ENCODE assay signal across 1 cellular context in genomic region chr5:151223447-151224264, GRCh38.
TF ChIP-seq lines count a peak whose summit lies in the region.

CCDC69 (minus strand) TSS chr5:151224092; CDS start chr5:151223970, 122 bp downstream.

TF ChIP-seq in HepG2, 621 proteins besides CTCF, POLR2A, EP300 and RAD21 (continued from another document and continues in another):
- TF ChIP-seq ZNF547 (CRISPR knock-in tag; IDR thresholded peaks at IDR 0.05), result 0 out of 2 replicates have a peak, but pooled peaks have one; percentile 55
- TF ChIP-seq ZSCAN12 (CRISPR knock-in tag; IDR thresholded peaks at IDR 0.05), result peak; percentile 79; the same call in 1 of the 2 replicates
- TF ChIP-seq MAFK (conservative IDR thresholded peaks at IDR 0.05 in 1 of 2, IDR thresholded peaks at IDR 0.05 in 1 of 2; ENCODE audit: low read length in 2 of 2), result peak in 1 of 2 experiments; percentile 35; a peak in 1 of 4 replicates
- TF ChIP-seq ZNF563 (CRISPR knock-in tag; IDR thresholded peaks at IDR 0.05), result 0 out of 2 replicates have a peak, but pooled peaks have one; percentile 44
- TF ChIP-seq ZFP36L1 (CRISPR knock-in tag; IDR thresholded peaks at IDR 0.05), result 0 out of 2 replicates have a peak, but pooled peaks have one; percentile 46
- TF ChIP-seq GABPB1 (CRISPR knock-in tag; IDR thresholded peaks at IDR 0.05), result peak; percentile 61; the same call in 1 of the 2 replicates
- TF ChIP-seq JUN (CRISPR knock-in tag; IDR thresholded peaks at IDR 0.05), result no peak
- peak; percentile 63; the same call in 1 of the 2 replicates for TF ChIP-seq ZNF782 (CRISPR knock-in tag; IDR thresholded peaks at IDR 0.05; ENCODE audit: borderline replicate concordance)
- TF ChIP-seq SKI (IDR thresholded peaks at IDR 0.05; ENCODE audit: partially characterized antibody), result peak; percentile 41
- peak; percentile 6; the same call in 1 of the 2 replicates for TF ChIP-seq TBX2 (CRISPR knock-in tag; IDR thresholded peaks at IDR 0.05; ENCODE audit: borderline replicate concordance)
- peak; percentile 56; the same call in 1 of the 2 replicates for TF ChIP-seq ZNF510 (CRISPR knock-in tag; IDR thresholded peaks at IDR 0.05; ENCODE audit: low read depth)
- 0 out of 2 replicates have a peak, but pooled peaks have one; percentile 38 for TF ChIP-seq ISX (CRISPR knock-in tag; conservative IDR thresholded peaks at IDR 0.05)
- 0 out of 2 replicates have a peak, but pooled peaks have one; percentile 38 for TF ChIP-seq ZSCAN25 (CRISPR knock-in tag; IDR thresholded peaks at IDR 0.05)
- TF ChIP-seq FOXC1 (CRISPR knock-in tag; IDR thresholded peaks at IDR 0.05; ENCODE audit: borderline replicate concordance), result peak; percentile 83
- TF ChIP-seq CREB1 (IDR thresholded peaks at IDR 0.05), result no peak
- TF ChIP-seq CREB1 (CRISPR knock-in tag; IDR thresholded peaks at IDR 0.05), result 0 out of 2 replicates have a peak, but pooled peaks have one; percentile 18
- peak; percentile 62; the same call in 1 of the 2 replicates for TF ChIP-seq ZNF766 (CRISPR knock-in tag; IDR thresholded peaks at IDR 0.05; ENCODE audit: borderline replicate concordance)
- peak; percentile 68; the same call in 1 of the 2 replicates for TF ChIP-seq YEATS4 (CRISPR knock-in tag; IDR thresholded peaks at IDR 0.05; ENCODE audit: borderline replicate concordance)
- peak; percentile 62 for TF ChIP-seq ZNF883 (CRISPR knock-in tag; IDR thresholded peaks at IDR 0.05; ENCODE audit: not compliant biosample characterization)
- peak; percentile 70; the same call in 1 of the 2 replicates for TF ChIP-seq NCOA1 (CRISPR knock-in tag; IDR thresholded peaks at IDR 0.05)
- TF ChIP-seq REPIN1 (CRISPR knock-in tag; IDR thresholded peaks at IDR 0.05; ENCODE audit: borderline replicate concordance, low read depth), result peak; percentile 77; the same call in 1 of the 2 replicates
- TF ChIP-seq ZFY (CRISPR knock-in tag; IDR thresholded peaks at IDR 0.05), result peak; percentile 72
- peak; percentile 73; the same call in 1 of the 2 replicates for TF ChIP-seq GLI4 (CRISPR knock-in tag; IDR thresholded peaks at IDR 0.05; ENCODE audit: borderline replicate concordance)
- no peak for TF ChIP-seq RFXANK (CRISPR knock-in tag; IDR thresholded peaks at IDR 0.05)
- peak; percentile 65; the same call in 1 of the 2 replicates for TF ChIP-seq SRF (IDR thresholded peaks at IDR 0.05; ENCODE audit: low read depth, low read length)
- no peak for TF ChIP-seq ZNF878 (CRISPR knock-in tag; IDR thresholded peaks at IDR 0.05)
- peak; percentile 34; the same call in 1 of the 2 replicates for TF ChIP-seq ZMYM4 (CRISPR knock-in tag; IDR thresholded peaks at IDR 0.05)
- TF ChIP-seq HNRNPLL (IDR thresholded peaks at IDR 0.05; ENCODE audit: low read depth, low read length, poor library complexity, severe bottlenecking), result peak; percentile 64
- TF ChIP-seq PTBP1 (IDR thresholded peaks at IDR 0.05; ENCODE audit: low read depth, low read length, poor library complexity, severe bottlenecking), result peak; percentile 26
- peak; percentile 41; the same call in 1 of the 2 replicates for TF ChIP-seq ZFP90 (CRISPR knock-in tag; IDR thresholded peaks at IDR 0.05; ENCODE audit: borderline replicate concordance)
- TF ChIP-seq ZMAT3 (CRISPR knock-in tag; conservative IDR thresholded peaks at IDR 0.05), result 0 out of 2 replicates have a peak, but pooled peaks have one; percentile 59
- no peak for TF ChIP-seq ZBTB1 (CRISPR knock-in tag; IDR thresholded peaks at IDR 0.05; ENCODE audit: borderline replicate concordance)
- peak; percentile 35; the same call in 1 of the 2 replicates for TF ChIP-seq ZBED4 (CRISPR knock-in tag; IDR thresholded peaks at IDR 0.05; ENCODE audit: borderline replicate concordance)
- 0 out of 2 replicates have a peak, but pooled peaks have one; percentile 21 for TF ChIP-seq ZNF614 (CRISPR knock-in tag; IDR thresholded peaks at IDR 0.05; ENCODE audit: borderline replicate concordance)
- peak; percentile 48; the same call in 1 of the 2 replicates for TF ChIP-seq ZNF574 (CRISPR knock-in tag; IDR thresholded peaks at IDR 0.05)
- peak; percentile 93 for TF ChIP-seq ZMYM3 (CRISPR knock-in tag; IDR thresholded peaks at IDR 0.05)
- TF ChIP-seq NCOA2 (CRISPR knock-in tag; IDR thresholded peaks at IDR 0.05), result 0 out of 2 replicates have a peak, but pooled peaks have one; percentile 0
- peak; percentile 26; the same call in 1 of the 2 replicates for TF ChIP-seq ZNF75D (CRISPR knock-in tag; IDR thresholded peaks at IDR 0.05; ENCODE audit: borderline replicate concordance)
- no peak for TF ChIP-seq RERE (CRISPR knock-in tag; IDR thresholded peaks at IDR 0.05; ENCODE audit: low read depth)
- TF ChIP-seq IRF2 (CRISPR knock-in tag; IDR thresholded peaks at IDR 0.05), result 0 out of 2 replicates have a peak, but pooled peaks have one; percentile 19
- peak; percentile 76; the same call in 1 of the 2 replicates for TF ChIP-seq ZFP91 (CRISPR knock-in tag; IDR thresholded peaks at IDR 0.05; ENCODE audit: borderline replicate concordance)
- TF ChIP-seq ZNF768 (CRISPR knock-in tag; IDR thresholded peaks at IDR 0.05), result peak; percentile 100
- TF ChIP-seq PAXIP1 (CRISPR knock-in tag; conservative IDR thresholded peaks at IDR 0.05), result peak; percentile 47
- peak; percentile 73; the same call in 1 of the 2 replicates for TF ChIP-seq ZNF543 (CRISPR knock-in tag; IDR thresholded peaks at IDR 0.05)
- peak; percentile 67; the same call in 1 of the 2 replicates for TF ChIP-seq ATF7-NPFF (CRISPR knock-in tag; IDR thresholded peaks at IDR 0.05; ENCODE audit: low read depth)
- TF ChIP-seq MYNN (CRISPR knock-in tag; IDR thresholded peaks at IDR 0.05; ENCODE audit: low read depth), result peak; percentile 74; the same call in 1 of the 2 replicates
